1 cellular context compared by ENCODE assay signal in the genomic region with DNA sequence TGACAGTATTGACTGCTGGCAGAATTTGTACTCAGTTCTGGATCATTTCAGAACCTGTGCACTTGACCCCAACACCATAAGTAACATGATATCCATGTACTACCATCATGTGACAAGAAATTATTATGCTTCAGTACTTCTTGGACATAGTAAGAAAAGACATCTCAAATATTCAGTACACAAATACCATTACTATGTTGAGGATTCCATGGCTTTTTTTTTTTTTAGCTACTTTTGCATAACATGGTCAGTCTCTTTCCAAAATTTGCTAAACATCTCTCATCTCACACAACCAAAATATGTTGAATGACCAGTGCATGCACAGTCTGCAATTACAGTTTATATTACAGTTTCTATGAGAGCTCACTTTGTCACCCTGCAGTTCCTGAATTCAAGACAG.
TF ChIP-seq lines count a peak whose summit lies in the region.

No MANE protein-coding gene starts in this region.

TF ChIP-seq in WTC11, 78 proteins besides CTCF, POLR2A, EP300 and RAD21 (continued from another document):
- TF ChIP-seq, protein P1, sequence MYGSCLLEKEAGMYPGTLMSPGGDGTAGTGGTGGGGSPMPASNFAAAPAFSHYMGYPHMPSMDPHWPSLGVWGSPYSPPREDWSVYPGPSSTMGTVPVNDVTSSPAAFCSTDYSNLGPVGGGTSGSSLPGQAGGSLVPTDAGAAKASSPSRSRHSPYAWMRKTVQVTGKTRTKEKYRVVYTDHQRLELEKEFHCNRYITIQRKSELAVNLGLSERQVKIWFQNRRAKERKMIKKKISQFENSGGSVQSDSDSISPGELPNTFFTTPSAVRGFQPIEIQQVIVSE (CRISPR knock-in tag; IDR thresholded peaks at IDR 0.05; ENCODE audit: borderline replicate concordance): no peak
TF ChIP-seq in WTC11: peak in this region for 0.
